ENCODE assay signal across 21 cellular contexts in the genomic region with DNA sequence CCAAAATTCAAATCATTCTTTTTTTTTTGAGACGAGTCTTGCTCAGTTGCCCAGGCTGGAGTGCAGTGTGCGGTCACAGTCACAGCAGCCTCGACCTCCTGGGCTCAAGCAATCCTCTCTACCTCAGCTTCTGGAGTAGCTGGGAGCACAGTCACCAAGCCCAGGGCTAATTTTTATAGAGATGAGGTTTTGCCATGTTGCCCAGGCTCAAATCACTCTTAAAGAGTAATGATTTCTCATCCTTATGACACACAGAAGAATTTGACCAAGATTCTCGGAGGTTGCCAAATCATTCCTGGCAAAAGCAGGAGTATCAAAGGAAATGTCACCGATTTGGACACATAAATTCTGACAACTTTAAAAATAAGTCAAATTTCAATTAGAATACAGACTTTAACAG. TPM values are rescaled to one million over a fixed set of nuclear protein-coding genes. Genes with fewer than 3 reads are reported as not detected.
DNase-seq lines count a peak whose midpoint lies in the region; ATAC-seq and TF ChIP-seq lines count a peak whose summit lies in the region.
"Had no signal": no experiment of that assay in that cellular context is flagged by ENCODE, and none has a peak within 500 bp of the region (broad histone marks: within the 10 kb centered on the region; RNA-seq: fewer than 3 reads in every experiment).

No MANE protein-coding gene starts in this region.

- peak; percentile 86 for DNase-seq in EH (ENCODE audit: low read depth)
- peak; percentile 85 for DNase-seq in M059J (ENCODE audit: low read depth)
- peak; percentile 28 for DNase-seq in astrocyte of the hippocampus (ENCODE audit: low read depth, low spot score)
- DNase-seq in iris pigment epithelial cell (ENCODE audit: low read depth): peak; percentile 28
- DNase-seq in stimulated activated naive CD8-positive, alpha-beta T cell treated with anti-CD3 and anti-CD28 coated beads, Interleukin-15, Interleukin-2, amounts not matched to agents 100 U/mL and 50 U/mL, for 24 hours: no peak
- no peak for DNase-seq in activated effector memory CD4-positive, alpha-beta T cell treated with Interleukin-2 at 50 U/mL for 16 hours
- DNase-seq: activated CD4-positive, alpha-beta memory T cell treated with anti-CD3 and anti-CD28 coated beads, Interleukin-2, amount 10 ng/mL, durations not matched to agents 7 days and 5 days; activated CD4-positive, CD25-positive, alpha-beta regulatory T cell treated with anti-CD3 and anti-CD28 coated beads, Interleukin-2, amount 50 U/mL, for 72 hours; CD4-positive, CD25-positive, alpha-beta regulatory T cell; effector memory CD8-positive, alpha-beta T cell; H7; left lung; naive B cell; NCI-H1436; NCI-H345; Peyer's patch; SJCRH30; stimulated activated naive CD4-positive, alpha-beta T cell had no signal

- no peak for ATAC-seq in stimulated activated naive CD8-positive, alpha-beta T cell treated with anti-CD3 and anti-CD28 coated beads, Interleukin-15, Interleukin-2, amounts not matched to agents 100 U/mL and 50 U/mL, for 24 hours
- ATAC-seq in SK-N-SH treated with all-trans-retinoic acid at 6 μM for 48 hours (no peak), HG02642 (IDR thresholded peaks at IDR 0.05; ENCODE audit: poor library complexity, unreplicated experiment) (no peak)
- ATAC-seq: effector memory CD8-positive, alpha-beta T cell; esophagus mucosa; left lung had no signal

TF ChIP-seq in SK-N-SH treated with all-trans-retinoic acid at 6 μM for 48 hours, 23 proteins besides CTCF, POLR2A, EP300 and RAD21:
- TF ChIP-seq CSDC2 (CRISPR knock-in tag; IDR thresholded peaks at IDR 0.05) (no peak), TOX (CRISPR knock-in tag; IDR thresholded peaks at IDR 0.05; ENCODE audit: borderline replicate concordance) (no peak), ESRRG (CRISPR knock-in tag; IDR thresholded peaks at IDR 0.05) (no peak)

RNA-seq across cellular contexts. Expression of a gene that starts 39.1 kb away (rescaled TPM):
- total RNA-seq in M059J (2014; rRNA removed; shearing (Covaris generic)): 8.1 and 15.2 TPM in 2 replicates

Comparison
In these comparisons a context has a peak if more than half of its experiments do, and no peak if none do; other contexts are left out.
1. DNase-seq: peak in EH (single experiment), M059J (single experiment), astrocyte of the hippocampus (single experiment) and iris pigment epithelial cell (single experiment); none in stimulated activated naive CD8-positive, alpha-beta T cell treated with anti-CD3 and anti-CD28 coated beads, Interleukin-15, Interleukin-2, amounts not matched to agents 100 U/mL and 50 U/mL, for 24 hours (single experiment) and activated effector memory CD4-positive, alpha-beta T cell treated with Interleukin-2 at 50 U/mL for 16 hours (single experiment).